13 cellular contexts compared by ENCODE assay signal in genomic region chr10:99535764-99536399, GRCh38. TPM values are rescaled to one million over a fixed set of nuclear protein-coding genes. Genes with fewer than 3 reads are reported as not detected.
DNase-seq lines count a peak whose midpoint lies in the region; ATAC-seq and TF ChIP-seq lines count a peak whose summit lies in the region.
"Had no signal": no experiment of that assay in that cellular context is flagged by ENCODE, and none has a peak within 500 bp of the region (broad histone marks: within the 10 kb centered on the region; RNA-seq: fewer than 3 reads in every experiment).

No MANE protein-coding gene starts in this region.

- CTCF ChIA-PET in GM10248 (lab: Yijun Ruan, JAX) = interaction anchor here (1.1 to 1.6 kb wide), 3 partner anchors 22 to 77 kb away, joined by 3 read pairs; no protein-coding TSS in a partner anchor

- H2AFZ ChIP-seq in ACC112 (ENCODE audit: low read length, unreplicated experiment) = no peak overlapping the region

- POLR2A ChIA-PET in GM10248 (lab: Yijun Ruan, JAX) = no interaction called here

- H3K4me3 Mint-ChIP-seq in neural crest cell = peak overlapping the region; percentile 75
- H3K4me3 Mint-ChIP-seq: central memory CD8-positive, alpha-beta T cell had no signal

- TF ChIP-seq CTCF in GM10248 (IDR thresholded peaks at IDR 0.05; ENCODE audit: control extremely low read depth, extremely low read depth, low read depth, missing control alignments) (no peak), neural crest cell (conservative IDR thresholded peaks at IDR 0.05) (no peak)

- H3K27me3 ChIP-seq in ACC112 (ENCODE audit: insufficient read depth, low read length) = peaks cover 99% of the 10 kb centered on the region
- H3K27me3 ChIP-seq in duodenal mucosa (ENCODE audit: control insufficient read depth in 1 of 2, insufficient read depth in 2 of 2, low read length in 2 of 2) = peaks cover 83 to 89% of the 10 kb centered on the region in 2 donors

- DNase-seq in GM10248 (ENCODE audit: extremely low spot score) (peak; percentile 15), neural crest cell (ENCODE audit: low read depth, low spot score) (no peak), mucosa of gallbladder (ENCODE audit: low spot score) (no peak), hippocampal formation (lab: John Stamatoyannopoulos, UW) (no peak), RPMI8226 (no peak)
- DNase-seq: stimulated activated CD4-positive, alpha-beta T cell treated with anti-CD3 and anti-CD28 coated beads, Interleukin-1b, Interleukin-23, amount 100 ng/mL, for 48 hours; thyroid gland had no signal

- H3K4me3 ChIP-seq in ACC112 (ENCODE audit: low read depth, low read length) (peak overlapping the region; percentile 28; the same call in 1 of the 2 replicates), duodenal mucosa (ENCODE audit: low read depth in 1 of 2, low read length in 2 of 2) (peak overlapping the region; percentile 66 to 70)

- peaks cover 35% of the 10 kb centered on the region for H3K4me1 Mint-ChIP-seq in neural crest cell

- H3K9ac ChIP-seq in duodenal mucosa (ENCODE audit: low read depth in 1 of 2, low read length in 2 of 2) = peak overlapping the region; percentile 39 to 57
- H3K9ac ChIP-seq: KMS-11 had no signal

- H3K27me3 Mint-ChIP-seq in neural crest cell (ENCODE audit: low read depth) = peaks cover 97% of the 10 kb centered on the region

- H3K27ac ChIP-seq in ACC112 (ENCODE audit: low read depth, low read length) = no peak overlapping the region
- peak overlapping the region; percentile 28 for H3K27ac ChIP-seq in duodenal mucosa (ENCODE audit: low read depth, low read length)
- H3K27ac ChIP-seq: KMS-11, SJSA1, thyroid gland had no signal

- peaks cover 7% of the 10 kb centered on the region for H3K36me3 Mint-ChIP-seq in neural crest cell (ENCODE audit: low read depth)

- no peaks in the 10 kb centered on the region for H3K9me3 ChIP-seq in duodenal mucosa (ENCODE audit: control insufficient read depth in 1 of 2, low read length in 2 of 2)
- H3K9me3 ChIP-seq: SJSA1, thyroid gland had no signal

- no peak overlapping the region for H3K27ac Mint-ChIP-seq in neural crest cell (ENCODE audit: unreplicated experiment)

- no peaks in the 10 kb centered on the region for H3K4me1 ChIP-seq in ACC112 (ENCODE audit: control insufficient read depth, insufficient read depth, low read length, unreplicated experiment)
- peaks cover 5 to 29% of the 10 kb centered on the region in 2 donors for H3K4me1 ChIP-seq in duodenal mucosa (ENCODE audit: control insufficient read depth in 1 of 2, insufficient read depth in 2 of 2, low read length in 2 of 2)

- no peaks in the 10 kb centered on the region for H3K9me3 Mint-ChIP-seq in neural crest cell
- H3K9me3 Mint-ChIP-seq: central memory CD8-positive, alpha-beta T cell had no signal

- no peaks in the 10 kb centered on the region for H3K36me3 ChIP-seq in ACC112 (ENCODE audit: insufficient read depth, low read length)
- no peaks in the 10 kb centered on the region for H3K36me3 ChIP-seq in duodenal mucosa (ENCODE audit: control insufficient read depth in 1 of 2, insufficient read depth in 2 of 2, low read length in 2 of 2)
- H3K36me3 ChIP-seq: SJSA1, thyroid gland had no signal

- ATAC-seq in GM21526 (IDR thresholded peaks at IDR 0.05; ENCODE audit: low FRiP score, unreplicated experiment) = no peak

- no peaks in the 10 kb centered on the region for H3K79me2 ChIP-seq in ACC112 (ENCODE audit: control insufficient read depth, insufficient read depth, low read length, unreplicated experiment)

RNA-seq across cellular contexts. Expression of gene NKX2-3, which starts 3.1 kb away (rescaled TPM):
- total RNA-seq in neural crest cell = not detected in 2 replicates
- 4.4 TPM for total RNA-seq in mucosa of gallbladder
- total RNA-seq: SJSA1 had no signal
